1 cellular context compared by ENCODE assay signal in genomic region chr5:173055983-173056782, GRCh38.
TF ChIP-seq lines count a peak whose summit lies in the region.

Gene CREBRF, plus strand, starts transcription at chr5:173056352. Its CDS starts 24,424 bp downstream, at chr5:173080776.

TF ChIP-seq in K562, 482 proteins besides CTCF, POLR2A, EP300 and RAD21 (continued from another document and continues in another):
- TF ChIP-seq E4F1 (CRISPR knock-in tag; IDR thresholded peaks at IDR 0.05; ENCODE audit: borderline replicate concordance) (no peak), MAFF (IDR thresholded peaks at IDR 0.05; ENCODE audit: low read length) (no peak), ZNF512 (tag; IDR thresholded peaks at IDR 0.05) (no peak), PCBP2 (IDR thresholded peaks at IDR 0.05; ENCODE audit: low read depth, low read length, poor library complexity, severe bottlenecking) (no peak), NFE2 (IDR thresholded peaks at IDR 0.05; ENCODE audit: low read depth) (no peak), BRD9 (IDR thresholded peaks at IDR 0.05; ENCODE audit: low read depth, partially characterized antibody) (no peak), ZNF639 (CRISPR knock-in tag; conservative IDR thresholded peaks at IDR 0.05 in 1 of 2, IDR thresholded peaks at IDR 0.05 in 1 of 2) (0 out of 4 replicates have a peak, but pooled peaks of 1 of the 2 experiments have one; percentile 51), NFRKB (IDR thresholded peaks at IDR 0.05; ENCODE audit: low read depth) (no peak), PREB (CRISPR knock-in tag; IDR thresholded peaks at IDR 0.05) (no peak), IRF2 (CRISPR knock-in tag; IDR thresholded peaks at IDR 0.05) (no peak), DEAF1 (CRISPR knock-in tag; IDR thresholded peaks at IDR 0.05) (0 out of 2 replicates have a peak, but pooled peaks have one; percentile 20), CCNT2 (IDR thresholded peaks at IDR 0.05; ENCODE audit: borderline replicate concordance, extremely low read depth, insufficient read length, low read depth, low read length) (peak; percentile 91), XRCC3 (IDR thresholded peaks at IDR 0.05) (no peak), RBM25 (IDR thresholded peaks at IDR 0.05; ENCODE audit: low read depth, low read length, severe bottlenecking) (peak; percentile 95), ATF1 (CRISPR knock-in tag; IDR thresholded peaks at IDR 0.05) (no peak), ATF1 (tag; IDR thresholded peaks at IDR 0.05) (peak; percentile 73), STAT5B (CRISPR knock-in tag; IDR thresholded peaks at IDR 0.05) (no peak), ERF (CRISPR knock-in tag; IDR thresholded peaks at IDR 0.05) (0 out of 2 replicates have a peak, but pooled peaks have one; percentile 2), ESRRA (IDR thresholded peaks at IDR 0.05; ENCODE audit: borderline replicate concordance, low read depth) (0 out of 2 replicates have a peak, but pooled peaks have one; percentile 2), ZNF780A (CRISPR knock-in tag; IDR thresholded peaks at IDR 0.05) (no peak), ZNF76 (CRISPR knock-in tag; IDR thresholded peaks at IDR 0.05; ENCODE audit: borderline replicate concordance) (0 out of 2 replicates have a peak, but pooled peaks have one; percentile 21), TOE1 (IDR thresholded peaks at IDR 0.05; ENCODE audit: borderline replicate concordance) (peak; percentile 97), TOE1 (CRISPR knock-in tag; IDR thresholded peaks at IDR 0.05; ENCODE audit: borderline replicate concordance, low read depth) (no peak), JUNB (CRISPR knock-in tag; conservative IDR thresholded peaks at IDR 0.05) (no peak), KLF1 (tag; IDR thresholded peaks at IDR 0.05) (peak; percentile 47; the same call in 1 of the 2 replicates), FOXK1 (CRISPR knock-in tag; IDR thresholded peaks at IDR 0.05; ENCODE audit: borderline replicate concordance) (no peak), E2F6 (IDR thresholded peaks at IDR 0.05; ENCODE audit: borderline replicate concordance in 1 of 2, extremely low read depth in 1 of 2, insufficient read depth in 1 of 2, insufficient read length in 1 of 2, low read depth in 1 of 2, low read length in 1 of 2, poor library complexity in 1 of 2, severe bottlenecking in 1 of 2) (peak; percentile 20 to 73), ILK (tag; IDR thresholded peaks at IDR 0.05; ENCODE audit: borderline replicate concordance, low read depth) (no peak), POLR3G (IDR thresholded peaks at IDR 0.05; ENCODE audit: extremely low read depth, insufficient read length, insufficient replicate concordance) (no peak), ETV1 (tag; conservative IDR thresholded peaks at IDR 0.05; ENCODE audit: low read depth) (peak; percentile 89), MCM2 (IDR thresholded peaks at IDR 0.05; ENCODE audit: low read depth) (no peak), TAF15 (IDR thresholded peaks at IDR 0.05; ENCODE audit: low read depth, low read length) (no peak), POLR3A (IDR thresholded peaks at IDR 0.05; ENCODE audit: borderline replicate concordance, extremely low read depth, insufficient read depth, insufficient read length) (no peak), U2AF2 (optimal IDR thresholded peaks at IDR 0.05; ENCODE audit: low read depth, low read length) (no peak), JUND (IDR thresholded peaks at IDR 0.05; ENCODE audit: borderline replicate concordance, low read depth, low read length) (peak; percentile 3; the same call in 1 of the 2 replicates), JUND (tag; IDR thresholded peaks at IDR 0.05; ENCODE audit: borderline replicate concordance, low read depth, low read length) (peak; percentile 41; the same call in 1 of the 3 replicates), CTBP1 (IDR thresholded peaks at IDR 0.05; ENCODE audit: borderline replicate concordance) (peak; percentile 92), LARP7 (IDR thresholded peaks at IDR 0.05) (no peak), ZNF212 (CRISPR knock-in tag; IDR thresholded peaks at IDR 0.05) (no peak), POLR2H (tag; IDR thresholded peaks at IDR 0.05; ENCODE audit: low read depth) (no peak), POLR2AphosphoS5 (IDR thresholded peaks at IDR 0.05; ENCODE audit: control insufficient read depth, insufficient read depth, low read depth, low read length) (no peak), ATF3 (IDR thresholded peaks at IDR 0.05) (peak; percentile 32; the same call in 1 of the 2 replicates), ATF3 (CRISPR knock-in tag; conservative IDR thresholded peaks at IDR 0.05) (0 out of 2 replicates have a peak, but pooled peaks have one; percentile 50), SAFB2 (IDR thresholded peaks at IDR 0.05; ENCODE audit: borderline replicate concordance, low read depth, low read length, severe bottlenecking) (peak; percentile 86), JUN (IDR thresholded peaks at IDR 0.05; ENCODE audit: borderline replicate concordance, low read depth, low read length) (peak; percentile 76; the same call in 1 of the 2 replicates), JUN (CRISPR knock-in tag; IDR thresholded peaks at IDR 0.05; ENCODE audit: borderline replicate concordance) (no peak), ZNF57 (CRISPR knock-in tag; IDR thresholded peaks at IDR 0.05) (no peak), SP2 (IDR thresholded peaks at IDR 0.05; ENCODE audit: extremely low read depth, low read depth, low read length, poor library complexity, severe bottlenecking) (peak; percentile 29), GMEB1 (CRISPR knock-in tag; IDR thresholded peaks at IDR 0.05) (0 out of 2 replicates have a peak, but pooled peaks have one; percentile 25), NCOR1 (IDR thresholded peaks at IDR 0.05) (no peak), WHSC1 (IDR thresholded peaks at IDR 0.05; ENCODE audit: low read length) (no peak), THRB (CRISPR knock-in tag; conservative IDR thresholded peaks at IDR 0.05) (no peak), BCL6 (CRISPR knock-in tag; IDR thresholded peaks at IDR 0.05) (no peak), MAFG (tag; conservative IDR thresholded peaks at IDR 0.05) (no peak), MAZ (CRISPR knock-in tag; conservative IDR thresholded peaks at IDR 0.05 in 1 of 2, IDR thresholded peaks at IDR 0.05 in 1 of 2) (peak; percentile 89 to 96), NCOA6 (IDR thresholded peaks at IDR 0.05) (no peak), HMGN3 (IDR thresholded peaks at IDR 0.05; ENCODE audit: borderline replicate concordance, extremely low read depth, insufficient read length, low read depth, low read length) (peak; percentile 92), NRF1 (conservative IDR thresholded peaks at IDR 0.05 in 1 of 2, IDR thresholded peaks at IDR 0.05 in 1 of 2) (peak; percentile 56 to 65)
